Comparison of ENCODE assay signal across 8 cellular contexts in the genomic region with DNA sequence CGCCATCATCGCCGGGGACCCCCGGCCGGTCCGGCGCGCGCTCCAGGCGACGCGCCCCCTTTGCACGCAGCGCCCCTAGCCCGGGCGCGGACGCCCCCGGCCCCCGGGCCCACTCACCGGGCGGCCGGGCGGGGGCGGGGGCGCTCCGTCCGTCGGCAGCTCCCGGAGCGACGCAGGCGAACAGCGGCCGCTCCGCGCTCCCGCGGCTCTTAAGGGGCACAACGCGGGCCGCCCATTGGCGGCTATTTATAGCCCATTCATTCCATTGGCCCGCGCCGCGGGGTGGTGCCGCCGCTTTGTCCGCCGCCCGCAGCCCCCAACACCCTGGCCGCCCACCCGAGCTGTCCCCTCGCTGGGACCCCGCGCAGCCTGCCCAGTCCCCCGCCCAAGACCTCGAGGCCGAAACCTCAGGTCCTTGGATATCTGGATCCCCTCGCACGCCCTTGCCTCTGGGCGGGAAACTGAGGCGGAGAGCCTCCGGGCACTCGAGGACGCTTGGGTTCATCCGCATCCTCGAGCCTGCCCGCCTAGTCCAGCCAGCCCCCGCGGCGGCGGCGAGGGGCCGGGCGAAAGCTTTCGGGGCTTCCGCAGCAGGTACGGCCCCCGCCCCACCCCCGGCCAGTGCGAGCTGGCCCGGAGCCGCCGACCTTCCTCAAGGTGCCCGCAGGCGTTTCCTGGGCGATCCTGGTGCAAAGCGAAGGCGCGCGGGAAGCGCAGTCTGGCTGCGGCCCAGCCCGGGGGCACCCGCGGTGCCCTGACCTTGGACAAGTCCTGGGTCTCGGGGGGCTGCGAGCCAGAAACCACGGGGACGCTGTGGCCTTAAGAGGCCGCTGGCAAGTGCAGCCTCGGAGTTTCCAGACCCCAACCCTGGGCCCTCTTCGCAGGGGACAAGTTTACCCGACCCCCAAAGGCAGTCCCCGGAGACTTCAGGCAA. TPM values are rescaled to one million over a fixed set of nuclear protein-coding genes. Genes with fewer than 3 reads are reported as not detected.
DNase-seq lines count a peak whose midpoint lies in the region; ATAC-seq, FAIRE-seq and TF ChIP-seq lines count a peak whose summit lies in the region.

A gene (minus strand): TSS at position 182 of the 934 bp plus-strand sequence. CDS start 337 bp downstream, outside the sequence.

- peaks cover 34% of the 10 kb centered on the region for H3K4me1 ChIP-seq in astrocyte (ENCODE audit: insufficient read depth, low read length)
- H3K4me1 ChIP-seq in hepatocyte (ENCODE audit: insufficient read depth): peaks cover 59% of the 10 kb centered on the region
- peaks cover 46% of the 10 kb centered on the region for H3K4me1 ChIP-seq in prostate gland (replicated peaks)

- no peaks in the 10 kb centered on the region for H3K9me2 ChIP-seq in hepatocyte (replicated peaks; ENCODE audit: insufficient read depth)

- H3K4me3 Mint-ChIP-seq in astrocyte (ENCODE audit: unreplicated experiment): peak within 1 kb of the TSS; percentile 74

- H3K27me3 Mint-ChIP-seq in astrocyte (ENCODE audit: low read depth, unreplicated experiment): peaks cover 6% of the 10 kb centered on the region

- no peak for TF ChIP-seq CTCF in GM13977 (IDR thresholded peaks at IDR 0.05; ENCODE audit: extremely low read depth, insufficient read depth, missing control alignments)
- TF ChIP-seq CTCF in astrocyte (IDR thresholded peaks at IDR 0.05; ENCODE audit: insufficient read depth, low read depth, low read length): no peak
- TF ChIP-seq CTCF in hepatocyte (IDR thresholded peaks at IDR 0.05; ENCODE audit: poor library complexity): no peak
- no peak for TF ChIP-seq CTCF in prostate gland (IDR thresholded peaks at IDR 0.05)

- no peaks in the 10 kb centered on the region for H3K79me2 ChIP-seq in astrocyte (ENCODE audit: insufficient read depth, low read length)
- peaks cover 36% of the 10 kb centered on the region for H3K79me2 ChIP-seq in hepatocyte

- 10% methylated on average over 24 of the region's 107 CpGs for WGBS in hepatocyte (ENCODE audit: low lambda C conversion rate, missing lambda C conversion rate)
- WGBS in prostate gland: 10% methylated on average over 48 of the region's 107 CpGs

- H3K27ac ChIP-seq in astrocyte (ENCODE audit: low read depth, low read length) (no peak within 1 kb of the TSS), hepatocyte (peak within 1 kb of the TSS; percentile 99), prostate gland (peak within 1 kb of the TSS; percentile 86 to 92)

- H3K4me3 ChIP-seq in astrocyte (ENCODE audit: insufficient read depth, low read depth, low read length): peak within 1 kb of the TSS; percentile 46
- H3K4me3 ChIP-seq in hepatocyte: peak within 1 kb of the TSS; percentile 91
- H3K4me3 ChIP-seq in prostate gland: peak within 1 kb of the TSS; percentile 49 to 71

- peaks cover 11% of the 10 kb centered on the region for H3K4me1 Mint-ChIP-seq in astrocyte (ENCODE audit: low read depth, unreplicated experiment)

- peak; percentile 55 for DNase-seq in ACHN
- DNase-seq in GM13977 (ENCODE audit: low spot score): peak; percentile 84
- DNase-seq in NCI-H446 treated with DMSO at 0.1 percent for 48 hours (lab: John Stamatoyannopoulos, UW): peak; percentile 71
- DNase-seq in astrocyte (ENCODE audit: low read depth): no peak
- DNase-seq in hepatocyte (ENCODE audit: low spot score): peak; percentile 91
- peak; percentile 75 for DNase-seq in prostate gland (ENCODE audit: low spot score)
- DNase-seq in OCI-M1 (lab: John Stamatoyannopoulos, UW): no peak

- H4K20me1 ChIP-seq in astrocyte (ENCODE audit: insufficient read depth, low read length) (peaks cover 32% of the 10 kb centered on the region), hepatocyte (ENCODE audit: insufficient read depth, poor library complexity, severe bottlenecking) (peaks cover 27% of the 10 kb centered on the region)

- in situ Hi-C loops in ACHN (cut with HindIII; ENCODE audit: low pct_ligation_motif_present, low pct_unique_long_range_greater_than_20kb, low sequenced_read_pairs): no loop called here
- in situ Hi-C loops in GM13977 (cut with MboI; ENCODE audit: low pct_unique_long_range_greater_than_20kb, low sequenced_read_pairs, unreplicated experiment): no loop called here

- peaks cover 2% of the 10 kb centered on the region for H3K36me3 Mint-ChIP-seq in astrocyte (ENCODE audit: low read depth, unreplicated experiment)

- no peak within 1 kb of the TSS for H3K27ac Mint-ChIP-seq in astrocyte (ENCODE audit: unreplicated experiment)

- H3K9me3 Mint-ChIP-seq in astrocyte (ENCODE audit: unreplicated experiment): no peaks in the 10 kb centered on the region

- H3K4me2 ChIP-seq in astrocyte (ENCODE audit: low read length) (peak within 1 kb of the TSS; percentile 80), hepatocyte (peak within 1 kb of the TSS; percentile 100)

- TF ChIP-seq POLR2A in prostate gland (IDR thresholded peaks at IDR 0.05): peak; percentile 67

- H3K27me3 ChIP-seq in astrocyte (ENCODE audit: insufficient read depth, low read length) (peaks cover 14% of the 10 kb centered on the region), hepatocyte (peaks cover 4% of the 10 kb centered on the region), prostate gland (replicated peaks; ENCODE audit: insufficient read depth) (no peaks in the 10 kb centered on the region)

- H3K9me3 ChIP-seq in astrocyte (ENCODE audit: insufficient read depth, low read depth, low read length) (no peaks in the 10 kb centered on the region), hepatocyte (ENCODE audit: low read depth) (no peaks in the 10 kb centered on the region), prostate gland (no peaks in the 10 kb centered on the region)

- no peaks in the 10 kb centered on the region for H3K36me3 ChIP-seq in astrocyte (ENCODE audit: insufficient read depth, low read length)
- no peaks in the 10 kb centered on the region for H3K36me3 ChIP-seq in hepatocyte (replicated peaks; ENCODE audit: insufficient read depth, low read depth)
- no peaks in the 10 kb centered on the region for H3K36me3 ChIP-seq in prostate gland

- FAIRE-seq in astrocyte (lab: Jason Lieb, UNC): no peak

- intact Hi-C loops in prostate gland (cut with DNase I): no loop called here

- ATAC-seq in GM21619 (IDR thresholded peaks at IDR 0.05; ENCODE audit: unreplicated experiment): no peak

- no peak within 1 kb of the TSS for H2AFZ ChIP-seq in astrocyte (ENCODE audit: low read depth, low read length)
- H2AFZ ChIP-seq in hepatocyte: peak within 1 kb of the TSS; percentile 49

- peak within 1 kb of the TSS; percentile 23 for H3K9ac ChIP-seq in astrocyte (ENCODE audit: low read length)

RNA-seq across cellular contexts. Expression of the gene that starts here (rescaled TPM):
- total RNA-seq in astrocyte (174 and 178 TPM in 2 replicates), hepatocyte (523 and 682 TPM in 2 replicates), prostate gland (1,000 to 10,000 TPM; 1,199 to 1,838 TPM)
- 2,788 and 2,829 TPM in 2 replicates for polyA plus RNA-seq in hepatocyte

Comparison
In these comparisons a context has a peak if more than half of its experiments do, and no peak if none do; other contexts are left out.
1. DNase-seq: peak in ACHN (single experiment), GM13977 (single experiment), NCI-H446 treated with DMSO at 0.1 percent for 48 hours (single experiment), hepatocyte (single experiment) and prostate gland (single experiment); none in astrocyte (single experiment) and OCI-M1 (single experiment).
2. Peak in every context shown above with its lines, with median percentiles within 50 percentile points of each other: H3K4me3 ChIP-seq.